In the genomic region with DNA sequence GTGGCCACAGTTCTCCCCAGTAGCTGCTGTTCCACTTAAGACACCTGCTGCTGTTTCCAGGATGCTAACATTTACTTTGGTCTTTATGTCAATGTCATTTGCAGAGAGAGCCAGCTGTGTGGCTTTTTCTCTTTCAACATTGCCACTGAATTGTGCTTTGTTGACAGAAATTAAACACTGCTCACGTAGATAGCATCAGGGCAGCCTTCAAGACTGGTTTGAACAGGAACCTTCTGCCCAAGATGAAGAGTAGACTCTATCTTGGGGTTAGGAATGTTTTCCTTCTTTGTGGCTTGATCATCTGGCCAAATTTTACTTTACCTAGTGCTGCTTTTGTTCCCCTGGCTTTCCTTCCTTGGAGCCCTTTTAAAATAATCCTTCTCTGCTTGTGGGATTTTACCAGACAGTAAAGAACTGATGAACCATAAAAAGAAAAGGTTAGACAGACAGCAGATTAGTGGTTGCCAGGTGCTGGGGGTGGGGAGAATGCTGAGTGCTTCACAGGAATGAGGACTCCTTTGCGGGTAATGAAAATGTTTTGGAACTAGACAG, we compare ENCODE assay signal across 1 cellular context.
TF ChIP-seq lines count a peak whose summit lies in the region.

No MANE protein-coding gene starts in this region.

TF ChIP-seq in HepG2, 621 proteins besides CTCF, POLR2A, EP300 and RAD21 (continued from another document and continues in another):
- TF ChIP-seq SNAPC4 (CRISPR knock-in tag; IDR thresholded peaks at IDR 0.05) (no peak), ZNF879 (CRISPR knock-in tag; IDR thresholded peaks at IDR 0.05) (no peak), NCOA2 (CRISPR knock-in tag; IDR thresholded peaks at IDR 0.05) (peak; percentile 83), HMGA1 (CRISPR knock-in tag; conservative IDR thresholded peaks at IDR 0.05) (no peak), NFYC (CRISPR knock-in tag; IDR thresholded peaks at IDR 0.05) (no peak), HNF4G (IDR thresholded peaks at IDR 0.05; ENCODE audit: borderline replicate concordance, low read depth, low read length) (peak; percentile 16; the same call in 1 of the 2 replicates), HNF4G (CRISPR knock-in tag; IDR thresholded peaks at IDR 0.05; ENCODE audit: borderline replicate concordance, low read depth) (no peak), REXO4 (CRISPR knock-in tag; IDR thresholded peaks at IDR 0.05; ENCODE audit: borderline replicate concordance) (no peak), NFE2L2 (IDR thresholded peaks at IDR 0.05; ENCODE audit: low read length) (no peak), ATF1 (CRISPR knock-in tag; IDR thresholded peaks at IDR 0.05) (peak; percentile 38; the same call in 1 of the 2 replicates), PHF8 (CRISPR knock-in tag; IDR thresholded peaks at IDR 0.05) (no peak), SP4 (CRISPR knock-in tag; IDR thresholded peaks at IDR 0.05) (no peak), ZNF431 (CRISPR knock-in tag; IDR thresholded peaks at IDR 0.05; ENCODE audit: borderline replicate concordance, low read depth) (no peak), ZNF687 (CRISPR knock-in tag; IDR thresholded peaks at IDR 0.05) (no peak), ZNF180 (CRISPR knock-in tag; IDR thresholded peaks at IDR 0.05; ENCODE audit: borderline replicate concordance, low read depth) (no peak), ZNF746 (CRISPR knock-in tag; IDR thresholded peaks at IDR 0.05) (no peak), ZNF326 (CRISPR knock-in tag; IDR thresholded peaks at IDR 0.05; ENCODE audit: borderline replicate concordance) (no peak), JUNB (CRISPR knock-in tag; IDR thresholded peaks at IDR 0.05; ENCODE audit: borderline replicate concordance) (no peak), RNF219 (CRISPR knock-in tag; IDR thresholded peaks at IDR 0.05) (no peak), ZNF512B (CRISPR knock-in tag; IDR thresholded peaks at IDR 0.05; ENCODE audit: borderline replicate concordance) (no peak), SRY (CRISPR knock-in tag; IDR thresholded peaks at IDR 0.05) (no peak), RELA (CRISPR knock-in tag; IDR thresholded peaks at IDR 0.05) (no peak), MTA3 (CRISPR knock-in tag; IDR thresholded peaks at IDR 0.05) (no peak), TBX3 (IDR thresholded peaks at IDR 0.05; ENCODE audit: borderline replicate concordance) (0 out of 2 replicates have a peak, but pooled peaks have one; percentile 20)
- TF ChIP-seq, protein P1, sequence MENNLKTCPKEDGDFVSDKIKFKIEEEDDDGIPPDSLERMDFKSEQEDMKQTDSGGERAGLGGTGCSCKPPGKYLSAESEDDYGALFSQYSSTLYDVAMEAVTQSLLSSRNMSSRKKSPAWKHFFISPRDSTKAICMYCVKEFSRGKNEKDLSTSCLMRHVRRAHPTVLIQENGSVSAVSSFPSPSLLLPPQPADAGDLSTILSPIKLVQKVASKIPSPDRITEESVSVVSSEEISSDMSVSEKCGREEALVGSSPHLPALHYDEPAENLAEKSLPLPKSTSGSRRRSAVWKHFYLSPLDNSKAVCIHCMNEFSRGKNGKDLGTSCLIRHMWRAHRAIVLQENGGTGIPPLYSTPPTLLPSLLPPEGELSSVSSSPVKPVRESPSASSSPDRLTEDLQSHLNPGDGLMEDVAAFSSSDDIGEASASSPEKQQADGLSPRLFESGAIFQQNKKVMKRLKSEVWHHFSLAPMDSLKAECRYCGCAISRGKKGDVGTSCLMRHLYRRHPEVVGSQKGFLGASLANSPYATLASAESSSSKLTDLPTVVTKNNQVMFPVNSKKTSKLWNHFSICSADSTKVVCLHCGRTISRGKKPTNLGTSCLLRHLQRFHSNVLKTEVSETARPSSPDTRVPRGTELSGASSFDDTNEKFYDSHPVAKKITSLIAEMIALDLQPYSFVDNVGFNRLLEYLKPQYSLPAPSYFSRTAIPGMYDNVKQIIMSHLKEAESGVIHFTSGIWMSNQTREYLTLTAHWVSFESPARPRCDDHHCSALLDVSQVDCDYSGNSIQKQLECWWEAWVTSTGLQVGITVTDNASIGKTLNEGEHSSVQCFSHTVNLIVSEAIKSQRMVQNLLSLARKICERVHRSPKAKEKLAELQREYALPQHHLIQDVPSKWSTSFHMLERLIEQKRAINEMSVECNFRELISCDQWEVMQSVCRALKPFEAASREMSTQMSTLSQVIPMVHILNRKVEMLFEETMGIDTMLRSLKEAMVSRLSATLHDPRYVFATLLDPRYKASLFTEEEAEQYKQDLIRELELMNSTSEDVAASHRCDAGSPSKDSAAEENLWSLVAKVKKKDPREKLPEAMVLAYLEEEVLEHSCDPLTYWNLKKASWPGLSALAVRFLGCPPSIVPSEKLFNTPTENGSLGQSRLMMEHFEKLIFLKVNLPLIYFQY (CRISPR knock-in tag; IDR thresholded peaks at IDR 0.05; ENCODE audit: borderline replicate concordance), result no peak
- TF ChIP-seq, protein P2, sequence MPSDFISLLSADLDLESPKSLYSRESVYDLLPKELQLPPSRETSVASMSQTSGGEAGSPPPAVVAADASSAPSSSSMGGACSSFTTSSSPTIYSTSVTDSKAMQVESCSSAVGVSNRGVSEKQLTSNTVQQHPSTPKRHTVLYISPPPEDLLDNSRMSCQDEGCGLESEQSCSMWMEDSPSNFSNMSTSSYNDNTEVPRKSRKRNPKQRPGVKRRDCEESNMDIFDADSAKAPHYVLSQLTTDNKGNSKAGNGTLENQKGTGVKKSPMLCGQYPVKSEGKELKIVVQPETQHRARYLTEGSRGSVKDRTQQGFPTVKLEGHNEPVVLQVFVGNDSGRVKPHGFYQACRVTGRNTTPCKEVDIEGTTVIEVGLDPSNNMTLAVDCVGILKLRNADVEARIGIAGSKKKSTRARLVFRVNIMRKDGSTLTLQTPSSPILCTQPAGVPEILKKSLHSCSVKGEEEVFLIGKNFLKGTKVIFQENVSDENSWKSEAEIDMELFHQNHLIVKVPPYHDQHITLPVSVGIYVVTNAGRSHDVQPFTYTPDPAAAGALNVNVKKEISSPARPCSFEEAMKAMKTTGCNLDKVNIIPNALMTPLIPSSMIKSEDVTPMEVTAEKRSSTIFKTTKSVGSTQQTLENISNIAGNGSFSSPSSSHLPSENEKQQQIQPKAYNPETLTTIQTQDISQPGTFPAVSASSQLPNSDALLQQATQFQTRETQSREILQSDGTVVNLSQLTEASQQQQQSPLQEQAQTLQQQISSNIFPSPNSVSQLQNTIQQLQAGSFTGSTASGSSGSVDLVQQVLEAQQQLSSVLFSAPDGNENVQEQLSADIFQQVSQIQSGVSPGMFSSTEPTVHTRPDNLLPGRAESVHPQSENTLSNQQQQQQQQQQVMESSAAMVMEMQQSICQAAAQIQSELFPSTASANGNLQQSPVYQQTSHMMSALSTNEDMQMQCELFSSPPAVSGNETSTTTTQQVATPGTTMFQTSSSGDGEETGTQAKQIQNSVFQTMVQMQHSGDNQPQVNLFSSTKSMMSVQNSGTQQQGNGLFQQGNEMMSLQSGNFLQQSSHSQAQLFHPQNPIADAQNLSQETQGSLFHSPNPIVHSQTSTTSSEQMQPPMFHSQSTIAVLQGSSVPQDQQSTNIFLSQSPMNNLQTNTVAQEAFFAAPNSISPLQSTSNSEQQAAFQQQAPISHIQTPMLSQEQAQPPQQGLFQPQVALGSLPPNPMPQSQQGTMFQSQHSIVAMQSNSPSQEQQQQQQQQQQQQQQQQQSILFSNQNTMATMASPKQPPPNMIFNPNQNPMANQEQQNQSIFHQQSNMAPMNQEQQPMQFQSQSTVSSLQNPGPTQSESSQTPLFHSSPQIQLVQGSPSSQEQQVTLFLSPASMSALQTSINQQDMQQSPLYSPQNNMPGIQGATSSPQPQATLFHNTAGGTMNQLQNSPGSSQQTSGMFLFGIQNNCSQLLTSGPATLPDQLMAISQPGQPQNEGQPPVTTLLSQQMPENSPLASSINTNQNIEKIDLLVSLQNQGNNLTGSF (CRISPR knock-in tag; IDR thresholded peaks at IDR 0.05), result no peak
